ENCODE assay signal across 2 cellular contexts in the genomic region with DNA sequence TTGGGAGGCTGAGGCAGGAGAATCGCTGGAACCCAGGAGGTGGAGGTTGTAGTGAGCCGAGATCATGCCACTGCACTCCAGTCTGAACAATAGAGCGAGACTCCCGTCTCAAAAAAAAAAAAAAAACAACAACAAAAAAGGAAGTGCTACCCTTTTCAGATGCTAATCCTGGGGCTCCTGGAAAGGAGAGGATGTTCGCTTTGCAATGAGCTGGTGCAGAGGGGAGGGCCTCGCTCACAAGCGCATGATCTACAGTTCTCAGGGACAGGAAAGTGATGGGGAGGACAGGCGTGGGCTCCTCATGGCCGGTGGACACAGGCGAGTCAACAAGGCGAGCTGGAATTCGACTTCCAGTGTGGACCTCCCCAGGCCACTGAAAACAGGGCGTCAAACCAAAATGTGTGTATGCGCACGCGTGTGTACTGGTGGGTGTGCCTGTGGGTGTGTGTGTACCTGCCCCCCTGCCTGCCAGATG.
TF ChIP-seq lines count a peak whose summit lies in the region.

No MANE protein-coding gene starts in this region.

TF ChIP-seq in liver, 16 proteins besides CTCF, POLR2A, EP300 and RAD21:
- TF ChIP-seq SP1 (IDR thresholded peaks at IDR 0.05) (no peak), YY1 (IDR thresholded peaks at IDR 0.05) (no peak), RXRA (IDR thresholded peaks at IDR 0.05) (no peak), JUND (IDR thresholded peaks at IDR 0.05) (no peak), TAF1 (conservative IDR thresholded peaks at IDR 0.05) (no peak), NR2F2 (IDR thresholded peaks at IDR 0.05) (no peak)

TF ChIP-seq in HepG2, 621 proteins besides CTCF, POLR2A, EP300 and RAD21:
- TF ChIP-seq ZNF788 (CRISPR knock-in tag; IDR thresholded peaks at IDR 0.05; ENCODE audit: borderline replicate concordance) (no peak), ZBTB42 (CRISPR knock-in tag; IDR thresholded peaks at IDR 0.05) (no peak), HNF4G (IDR thresholded peaks at IDR 0.05; ENCODE audit: borderline replicate concordance, low read depth, low read length) (no peak), HNF4G (CRISPR knock-in tag; IDR thresholded peaks at IDR 0.05; ENCODE audit: borderline replicate concordance, low read depth) (no peak), DPF2 (CRISPR knock-in tag; IDR thresholded peaks at IDR 0.05; ENCODE audit: borderline replicate concordance, low read depth) (no peak), ZNF777 (CRISPR knock-in tag; IDR thresholded peaks at IDR 0.05) (no peak), GZF1 (CRISPR knock-in tag; IDR thresholded peaks at IDR 0.05) (no peak), MTA1 (CRISPR knock-in tag; IDR thresholded peaks at IDR 0.05; ENCODE audit: borderline replicate concordance) (no peak)
- TF ChIP-seq, protein P1, sequence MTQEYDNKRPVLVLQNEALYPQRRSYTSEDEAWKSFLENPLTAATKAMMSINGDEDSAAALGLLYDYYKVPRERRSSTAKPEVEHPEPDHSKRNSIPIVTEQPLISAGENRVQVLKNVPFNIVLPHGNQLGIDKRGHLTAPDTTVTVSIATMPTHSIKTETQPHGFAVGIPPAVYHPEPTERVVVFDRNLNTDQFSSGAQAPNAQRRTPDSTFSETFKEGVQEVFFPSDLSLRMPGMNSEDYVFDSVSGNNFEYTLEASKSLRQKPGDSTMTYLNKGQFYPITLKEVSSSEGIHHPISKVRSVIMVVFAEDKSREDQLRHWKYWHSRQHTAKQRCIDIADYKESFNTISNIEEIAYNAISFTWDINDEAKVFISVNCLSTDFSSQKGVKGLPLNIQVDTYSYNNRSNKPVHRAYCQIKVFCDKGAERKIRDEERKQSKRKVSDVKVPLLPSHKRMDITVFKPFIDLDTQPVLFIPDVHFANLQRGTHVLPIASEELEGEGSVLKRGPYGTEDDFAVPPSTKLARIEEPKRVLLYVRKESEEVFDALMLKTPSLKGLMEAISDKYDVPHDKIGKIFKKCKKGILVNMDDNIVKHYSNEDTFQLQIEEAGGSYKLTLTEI (CRISPR knock-in tag; conservative IDR thresholded peaks at IDR 0.05), result no peak
- TF ChIP-seq, protein P2, sequence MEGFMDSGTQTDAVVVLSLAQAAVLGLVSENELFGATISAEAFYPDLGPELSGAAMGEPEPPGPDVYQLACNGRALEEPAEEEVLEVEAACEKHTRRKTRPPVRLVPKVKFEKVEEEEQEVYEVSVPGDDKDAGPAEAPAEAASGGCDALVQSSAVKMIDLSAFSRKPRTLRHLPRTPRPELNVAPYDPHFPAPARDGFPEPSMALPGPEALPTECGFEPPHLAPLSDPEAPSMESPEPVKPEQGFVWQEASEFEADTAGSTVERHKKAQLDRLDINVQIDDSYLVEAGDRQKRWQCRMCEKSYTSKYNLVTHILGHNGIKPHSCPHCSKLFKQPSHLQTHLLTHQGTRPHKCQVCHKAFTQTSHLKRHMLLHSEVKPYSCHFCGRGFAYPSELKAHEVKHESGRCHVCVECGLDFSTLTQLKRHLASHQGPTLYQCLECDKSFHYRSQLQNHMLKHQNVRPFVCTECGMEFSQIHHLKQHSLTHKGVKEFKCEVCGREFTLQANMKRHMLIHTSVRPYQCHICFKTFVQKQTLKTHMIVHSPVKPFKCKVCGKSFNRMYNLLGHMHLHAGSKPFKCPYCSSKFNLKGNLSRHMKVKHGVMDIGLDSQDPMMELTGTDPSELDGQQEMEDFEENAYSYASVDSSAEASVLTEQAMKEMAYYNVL (CRISPR knock-in tag; IDR thresholded peaks at IDR 0.05; ENCODE audit: borderline replicate concordance), result no peak
